Comparison of ENCODE assay signal across 1 cellular context in genomic region chr1:145705634-145706033, GRCh38.
TF ChIP-seq lines count a peak whose summit lies in the region.

No MANE protein-coding gene starts in this region.

TF ChIP-seq in HEK293, 187 proteins besides CTCF, POLR2A, EP300 and RAD21:
- TF ChIP-seq ZBTB1 (tag by site-specific recombination; IDR thresholded peaks at IDR 0.05), result no peak
- peak; percentile 57 for TF ChIP-seq GLIS1 (tag by site-specific recombination; IDR thresholded peaks at IDR 0.05)
